10 cellular contexts compared by ENCODE assay signal in the genomic region with DNA sequence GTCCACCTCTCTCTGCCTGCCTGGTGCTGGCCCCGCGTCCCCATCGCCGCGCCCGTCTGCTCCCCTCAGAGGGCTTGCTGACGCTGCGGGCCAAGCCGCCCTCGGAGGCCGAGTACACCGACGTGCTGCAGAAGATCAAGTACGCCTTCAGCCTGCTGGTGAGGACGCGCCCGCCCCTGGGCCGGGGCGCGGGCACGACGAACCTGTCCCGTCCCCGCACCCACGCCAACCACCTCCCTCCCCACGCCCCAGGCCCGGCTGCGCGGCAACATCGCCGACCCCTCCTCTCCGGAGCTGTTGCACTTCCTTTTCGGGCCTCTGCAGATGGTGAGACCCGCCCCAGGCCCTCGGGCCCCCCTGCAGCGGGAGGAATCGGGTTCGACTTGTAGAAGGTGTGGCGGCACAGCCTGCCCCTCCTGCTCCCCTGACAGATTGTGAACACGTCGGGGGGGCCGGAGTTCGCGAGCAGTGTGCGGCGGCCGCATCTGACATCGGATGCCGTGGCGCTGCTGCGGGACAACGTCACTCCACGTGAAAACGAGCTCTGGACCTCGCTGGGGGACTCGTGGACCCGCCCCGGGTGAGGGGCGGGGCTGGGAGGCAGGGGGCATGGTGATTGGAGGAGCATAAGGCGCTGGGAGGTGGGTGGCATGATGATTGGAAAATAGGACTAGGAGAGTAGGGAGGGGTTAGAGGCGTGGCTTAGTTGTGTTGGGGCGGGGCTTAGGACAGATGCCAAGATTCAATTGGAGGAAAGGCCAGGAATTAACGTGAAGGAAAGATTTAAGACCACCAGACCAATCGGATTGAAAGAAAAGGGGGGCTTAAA. TPM values are rescaled to one million over a fixed set of nuclear protein-coding genes. Genes with fewer than 3 reads are reported as not detected.
DNase-seq lines count a peak whose midpoint lies in the region; ATAC-seq and TF ChIP-seq lines count a peak whose summit lies in the region.
"Had no signal": no experiment of that assay in that cellular context is flagged by ENCODE, and none has a peak within 500 bp of the region (broad histone marks: within the 10 kb centered on the region; RNA-seq: fewer than 3 reads in every experiment).

No MANE protein-coding gene starts in this region.

- H3K9me3 ChIP-seq in GM23248 (ENCODE audit: low read depth): no peaks in the 10 kb centered on the region

- H3K27ac Mint-ChIP-seq in central memory CD8-positive, alpha-beta T cell (ENCODE audit: low read depth): no peak overlapping the region
- H3K27ac Mint-ChIP-seq in naive B cell: peak overlapping the region in 3 of 6 donors; percentile 34 to 90 (median 47)

- peaks cover 5% of the 10 kb centered on the region for H3K9me3 Mint-ChIP-seq in central memory CD8-positive, alpha-beta T cell
- H3K9me3 Mint-ChIP-seq in naive B cell: peaks cover 0 to 15% (median 6%) of the 10 kb centered on the region in 7 donors

- peak overlapping the region; percentile 76 for H3K4me3 Mint-ChIP-seq in central memory CD8-positive, alpha-beta T cell
- peak overlapping the region; percentile 26 to 85 (median 74) for H3K4me3 Mint-ChIP-seq in naive B cell

- no peak overlapping the region for H3K27ac ChIP-seq in GM23248

- 15% methylated on average over 63 of the region's 64 CpGs for WGBS in GM23248 (ENCODE audit: low coverage in 1 of 2, low lambda C conversion rate in 2 of 2, missing lambda C conversion rate in 2 of 2), 2 experiments

- peaks cover 64% of the 10 kb centered on the region for H3K27me3 Mint-ChIP-seq in central memory CD8-positive, alpha-beta T cell
- H3K27me3 Mint-ChIP-seq in naive B cell: peaks cover 55 to 83% (median 80%) of the 10 kb centered on the region in 3 donors

- peak; percentile 3; the same call in 2 of the 3 replicates for ATAC-seq in SK-N-SH treated with all-trans-retinoic acid at 6 μM for 48 hours
- ATAC-seq in central memory CD8-positive, alpha-beta T cell (replicated peaks; ENCODE audit: extremely low read depth, poor library complexity, severe bottlenecking): no peak
- ATAC-seq in naive B cell (ENCODE audit: low read depth in 2 of 2): peak in 1 of 2 donors; percentile 6
- ATAC-seq in GM21360 (IDR thresholded peaks at IDR 0.05; ENCODE audit: unreplicated experiment): no peak

- peaks cover 72% of the 10 kb centered on the region for H3K27me3 ChIP-seq in GM23248 (replicated peaks; ENCODE audit: insufficient read depth)

- no peak overlapping the region for H2AFZ ChIP-seq in GM23248

- H4K20me1 ChIP-seq in GM23248 (ENCODE audit: insufficient read depth): no peaks in the 10 kb centered on the region

- H3K4me3 ChIP-seq in GM23248: no peak overlapping the region

- in situ Hi-C loops in GM23248 (cut with MboI): no loop called here

- H3K9me2 ChIP-seq in GM23248 (ENCODE audit: insufficient read depth): no peaks in the 10 kb centered on the region

- no peaks in the 10 kb centered on the region for H3K36me3 ChIP-seq in GM23248 (ENCODE audit: low read depth)

- H3K4me2 ChIP-seq in GM23248 (ENCODE audit: unreplicated experiment): no peak overlapping the region

- H3K79me2 ChIP-seq in GM23248 (ENCODE audit: insufficient read depth): no peaks in the 10 kb centered on the region

- H3F3A ChIP-seq in GM23248 (ENCODE audit: insufficient read depth): no peaks in the 10 kb centered on the region

- peaks cover 10% of the 10 kb centered on the region for H3K36me3 Mint-ChIP-seq in central memory CD8-positive, alpha-beta T cell (ENCODE audit: insufficient read depth)
- peaks cover 0 to 16% of the 10 kb centered on the region in 2 donors for H3K36me3 Mint-ChIP-seq in naive B cell

- peaks cover 35% of the 10 kb centered on the region for H3K4me1 Mint-ChIP-seq in central memory CD8-positive, alpha-beta T cell
- H3K4me1 Mint-ChIP-seq in naive B cell: peaks cover 29 to 36% (median 36%) of the 10 kb centered on the region in 3 donors

- no peak overlapping the region for H3K9ac ChIP-seq in GM23248

- DNase-seq in GM23248: peak; percentile 46
- no peak for DNase-seq in central memory CD8-positive, alpha-beta T cell (ENCODE audit: low spot score in 2 of 2)
- no peak for DNase-seq in naive B cell
- DNase-seq in SHP77 treated with DMSO at 0.1 percent for 48 hours (lab: John Stamatoyannopoulos, UW): no peak
- no peak for DNase-seq in hypothalamus (lab: John Stamatoyannopoulos, UW)
- no peak for DNase-seq in NCI-H2107 (lab: John Stamatoyannopoulos, UW)

- H3K4me1 ChIP-seq in GM23248 (ENCODE audit: insufficient read depth): no peaks in the 10 kb centered on the region

TF ChIP-seq in SK-N-SH treated with all-trans-retinoic acid at 6 μM for 48 hours, 23 proteins besides CTCF, POLR2A, EP300 and RAD21 (continues in another document):
- TF ChIP-seq, protein P1, sequence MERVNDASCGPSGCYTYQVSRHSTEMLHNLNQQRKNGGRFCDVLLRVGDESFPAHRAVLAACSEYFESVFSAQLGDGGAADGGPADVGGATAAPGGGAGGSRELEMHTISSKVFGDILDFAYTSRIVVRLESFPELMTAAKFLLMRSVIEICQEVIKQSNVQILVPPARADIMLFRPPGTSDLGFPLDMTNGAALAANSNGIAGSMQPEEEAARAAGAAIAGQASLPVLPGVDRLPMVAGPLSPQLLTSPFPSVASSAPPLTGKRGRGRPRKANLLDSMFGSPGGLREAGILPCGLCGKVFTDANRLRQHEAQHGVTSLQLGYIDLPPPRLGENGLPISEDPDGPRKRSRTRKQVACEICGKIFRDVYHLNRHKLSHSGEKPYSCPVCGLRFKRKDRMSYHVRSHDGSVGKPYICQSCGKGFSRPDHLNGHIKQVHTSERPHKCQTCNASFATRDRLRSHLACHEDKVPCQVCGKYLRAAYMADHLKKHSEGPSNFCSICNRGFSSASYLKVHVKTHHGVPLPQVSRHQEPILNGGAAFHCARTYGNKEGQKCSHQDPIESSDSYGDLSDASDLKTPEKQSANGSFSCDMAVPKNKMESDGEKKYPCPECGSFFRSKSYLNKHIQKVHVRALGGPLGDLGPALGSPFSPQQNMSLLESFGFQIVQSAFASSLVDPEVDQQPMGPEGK (CRISPR knock-in tag; IDR thresholded peaks at IDR 0.05; ENCODE audit: borderline replicate concordance): no peak
- no peak for TF ChIP-seq OSR1 (CRISPR knock-in tag; IDR thresholded peaks at IDR 0.05)
- no peak for TF ChIP-seq TCF4 (CRISPR knock-in tag; IDR thresholded peaks at IDR 0.05; ENCODE audit: borderline replicate concordance)
- TF ChIP-seq ESRRG (CRISPR knock-in tag; IDR thresholded peaks at IDR 0.05): no peak
- TF ChIP-seq, protein P2, sequence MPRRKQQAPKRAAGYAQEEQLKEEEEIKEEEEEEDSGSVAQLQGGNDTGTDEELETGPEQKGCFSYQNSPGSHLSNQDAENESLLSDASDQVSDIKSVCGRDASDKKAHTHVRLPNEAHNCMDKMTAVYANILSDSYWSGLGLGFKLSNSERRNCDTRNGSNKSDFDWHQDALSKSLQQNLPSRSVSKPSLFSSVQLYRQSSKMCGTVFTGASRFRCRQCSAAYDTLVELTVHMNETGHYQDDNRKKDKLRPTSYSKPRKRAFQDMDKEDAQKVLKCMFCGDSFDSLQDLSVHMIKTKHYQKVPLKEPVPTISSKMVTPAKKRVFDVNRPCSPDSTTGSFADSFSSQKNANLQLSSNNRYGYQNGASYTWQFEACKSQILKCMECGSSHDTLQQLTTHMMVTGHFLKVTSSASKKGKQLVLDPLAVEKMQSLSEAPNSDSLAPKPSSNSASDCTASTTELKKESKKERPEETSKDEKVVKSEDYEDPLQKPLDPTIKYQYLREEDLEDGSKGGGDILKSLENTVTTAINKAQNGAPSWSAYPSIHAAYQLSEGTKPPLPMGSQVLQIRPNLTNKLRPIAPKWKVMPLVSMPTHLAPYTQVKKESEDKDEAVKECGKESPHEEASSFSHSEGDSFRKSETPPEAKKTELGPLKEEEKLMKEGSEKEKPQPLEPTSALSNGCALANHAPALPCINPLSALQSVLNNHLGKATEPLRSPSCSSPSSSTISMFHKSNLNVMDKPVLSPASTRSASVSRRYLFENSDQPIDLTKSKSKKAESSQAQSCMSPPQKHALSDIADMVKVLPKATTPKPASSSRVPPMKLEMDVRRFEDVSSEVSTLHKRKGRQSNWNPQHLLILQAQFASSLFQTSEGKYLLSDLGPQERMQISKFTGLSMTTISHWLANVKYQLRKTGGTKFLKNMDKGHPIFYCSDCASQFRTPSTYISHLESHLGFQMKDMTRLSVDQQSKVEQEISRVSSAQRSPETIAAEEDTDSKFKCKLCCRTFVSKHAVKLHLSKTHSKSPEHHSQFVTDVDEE (CRISPR knock-in tag; IDR thresholded peaks at IDR 0.05): no peak
- TF ChIP-seq ZFP30 (CRISPR knock-in tag; IDR thresholded peaks at IDR 0.05): no peak
- TF ChIP-seq, protein P3, sequence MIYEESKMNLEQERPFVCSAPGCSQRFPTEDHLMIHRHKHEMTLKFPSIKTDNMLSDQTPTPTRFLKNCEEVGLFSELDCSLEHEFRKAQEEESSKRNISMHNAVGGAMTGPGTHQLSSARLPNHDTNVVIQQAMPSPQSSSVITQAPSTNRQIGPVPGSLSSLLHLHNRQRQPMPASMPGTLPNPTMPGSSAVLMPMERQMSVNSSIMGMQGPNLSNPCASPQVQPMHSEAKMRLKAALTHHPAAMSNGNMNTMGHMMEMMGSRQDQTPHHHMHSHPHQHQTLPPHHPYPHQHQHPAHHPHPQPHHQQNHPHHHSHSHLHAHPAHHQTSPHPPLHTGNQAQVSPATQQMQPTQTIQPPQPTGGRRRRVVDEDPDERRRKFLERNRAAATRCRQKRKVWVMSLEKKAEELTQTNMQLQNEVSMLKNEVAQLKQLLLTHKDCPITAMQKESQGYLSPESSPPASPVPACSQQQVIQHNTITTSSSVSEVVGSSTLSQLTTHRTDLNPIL (CRISPR knock-in tag; IDR thresholded peaks at IDR 0.05; ENCODE audit: low read depth): no peak
- no peak for TF ChIP-seq BACH2 (CRISPR knock-in tag; IDR thresholded peaks at IDR 0.05; ENCODE audit: borderline replicate concordance)
- no peak for TF ChIP-seq RARB (CRISPR knock-in tag; IDR thresholded peaks at IDR 0.05)
- no peak for TF ChIP-seq ZNF70 (CRISPR knock-in tag; IDR thresholded peaks at IDR 0.05)
- TF ChIP-seq ZNF565 (CRISPR knock-in tag; conservative IDR thresholded peaks at IDR 0.05; ENCODE audit: low read depth): no peak
- TF ChIP-seq GLIS3 (CRISPR knock-in tag; IDR thresholded peaks at IDR 0.05): no peak
- TF ChIP-seq TOX (CRISPR knock-in tag; IDR thresholded peaks at IDR 0.05; ENCODE audit: borderline replicate concordance): no peak

RNA-seq across cellular contexts. Expression of a gene that starts 6.6 kb away (rescaled TPM):
- 0.76 and 1.3 TPM in 2 replicates for total RNA-seq in GM23248 (2014; rRNA removed; shearing (Covaris generic))
- polyA plus RNA-seq in GM23248 (2016; fragmentation: Nextera tagmentation; extraction: Ambion mirVana) (0.56 and 1.1 TPM in 2 replicates), naive B cell (ENCODE audit: low read depth in 6 of 6) (not detected)

RNA-seq across cellular contexts. Expression of a gene that starts 19.3 kb away (rescaled TPM):
- total RNA-seq in GM23248 (2014; rRNA removed; shearing (Covaris generic)): 6.4 and 11.8 TPM in 2 replicates
- polyA plus RNA-seq in GM23248 (2016; fragmentation: Nextera tagmentation; extraction: Ambion mirVana): 7.8 and 9.6 TPM in 2 replicates
- 10 to 100 TPM in 1 of 6 donors, 1 to 10 TPM in 5; 2.7 to 20.4 (median 8.4) TPM for polyA plus RNA-seq in naive B cell (ENCODE audit: low read depth in 6 of 6)

RNA-seq across cellular contexts. Expression of a gene that starts 35.2 kb away (rescaled TPM):
- 66.9 and 82.5 TPM in 2 replicates for total RNA-seq in GM23248 (2014; rRNA removed; shearing (Covaris generic))
- 16.4 and 17.3 TPM in 2 replicates for polyA plus RNA-seq in GM23248 (2016; fragmentation: Nextera tagmentation; extraction: Ambion mirVana)
- 1 to 10 TPM; 1.0 to 8.1 (median 3.2) TPM for polyA plus RNA-seq in naive B cell (ENCODE audit: low read depth in 6 of 6)

RNA-seq across cellular contexts. Expression of a gene that starts 44.2 kb away (rescaled TPM):
- not detected in 2 replicates for total RNA-seq in GM23248 (2014; rRNA removed; shearing (Covaris generic))
- polyA plus RNA-seq in GM23248 (2016; fragmentation: Nextera tagmentation; extraction: Ambion mirVana): not detected in 2 replicates
- 1 to 10 TPM in 1 of 6 donors, under 1 TPM in 4, not detected in 1; 0.13 to 2.1 (median 0.47) TPM for polyA plus RNA-seq in naive B cell (ENCODE audit: low read depth in 6 of 6)
- total RNA-seq: M059J, myocyte had no signal
